In the genomic region with DNA sequence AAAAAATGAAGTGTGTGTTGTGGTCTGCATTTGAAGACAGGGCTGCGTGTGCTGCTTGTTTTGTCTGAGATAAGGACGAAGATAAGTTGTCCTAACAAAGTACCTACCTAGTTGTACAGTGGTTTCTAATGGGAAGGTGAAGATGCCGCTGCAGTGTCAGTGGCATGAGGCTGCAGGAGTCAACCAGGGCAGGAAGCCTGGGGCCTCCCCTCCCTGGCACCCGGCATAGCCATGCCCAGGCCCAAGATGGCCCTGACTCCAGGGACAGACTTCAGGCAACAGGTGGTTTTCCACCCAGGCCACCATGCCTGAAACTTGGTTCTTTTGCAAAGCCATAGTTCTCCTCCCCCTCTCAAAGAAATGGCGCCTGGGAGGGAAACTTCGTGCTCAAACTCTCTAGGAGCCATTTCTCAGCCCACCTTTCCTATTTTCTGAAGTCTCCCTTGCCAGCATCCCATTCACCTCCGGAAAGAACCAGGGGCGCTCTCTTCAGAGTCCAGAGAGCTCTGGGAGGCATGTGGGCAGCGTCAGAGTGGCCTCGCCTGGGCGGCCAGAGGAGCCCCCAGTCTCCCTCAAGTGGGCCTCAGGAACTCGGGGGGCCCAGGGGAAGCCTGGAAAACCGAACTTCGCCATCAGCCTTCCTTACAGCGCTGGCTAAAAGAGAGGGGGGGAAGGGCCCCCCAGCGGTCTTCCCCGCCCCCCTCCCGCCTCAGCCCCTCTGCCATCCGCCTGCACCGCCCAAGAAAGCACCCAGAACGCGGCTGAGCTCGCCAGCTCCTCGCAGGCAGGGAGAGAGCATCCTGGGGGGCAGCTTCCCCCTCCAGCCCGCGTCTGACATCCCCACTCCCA, we compare ENCODE assay signal across 8 cellular contexts. TPM values are rescaled to one million over a fixed set of nuclear protein-coding genes. Genes with fewer than 3 reads are reported as not detected.
A peak's percentile ranks its signal among the peaks of the same experiment; 100 is the strongest.
DNase-seq lines count a peak whose midpoint lies in the region; ATAC-seq and TF ChIP-seq lines count a peak whose summit lies in the region.

No MANE protein-coding gene starts in this region.

- H3K27me3 Mint-ChIP-seq in MCF 10A (ENCODE audit: insufficient read depth, unreplicated experiment), result no peaks in the 10 kb centered on the region

- peaks cover 10% of the 10 kb centered on the region for H3K4me1 ChIP-seq in mesendoderm (ENCODE audit: control insufficient read depth, low read depth, low read length)

- no CpG with 5 or more reads among the region's 26 CpGs for WGBS in mesendoderm (ENCODE audit: extremely low coverage, insufficient coverage, low lambda C conversion rate)

- TF ChIP-seq CTCF in MCF 10A (IDR thresholded peaks at IDR 0.05; ENCODE audit: unreplicated experiment), result no peak

- peak overlapping the region; percentile 65 for H2AK5ac ChIP-seq in mesendoderm (ENCODE audit: low read length)

- peak overlapping the region; percentile 68 for H3K4me3 ChIP-seq in mesendoderm (ENCODE audit: low read length)

- peak overlapping the region; percentile 51 for H2BK5ac ChIP-seq in mesendoderm (ENCODE audit: low read length)

- no peak overlapping the region for H2BK15ac ChIP-seq in mesendoderm (replicated peaks; ENCODE audit: low read depth)

- peak; percentile 38 for DNase-seq in EL
- DNase-seq in MCF 10A (ENCODE audit: unreplicated experiment), result no peak
- DNase-seq in mesendoderm, result no peak
- DNase-seq in substantia nigra (lab: John Stamatoyannopoulos, UW), result peak in 12 of 49 donors; percentile 9 to 60 (median 40)
- no peak for DNase-seq in SIG-M5 (lab: John Stamatoyannopoulos, UW)
- no peak for DNase-seq in NCI-H2171 treated with DMSO at 0.1 percent for 48 hours (lab: John Stamatoyannopoulos, UW)

- peak overlapping the region; percentile 86 for H3K4ac ChIP-seq in mesendoderm (ENCODE audit: low read depth, low read length)

- peak overlapping the region; percentile 82 for H3K4me2 ChIP-seq in mesendoderm (ENCODE audit: low read length)

- no peaks in the 10 kb centered on the region for H3K36me3 Mint-ChIP-seq in MCF 10A (ENCODE audit: insufficient read depth, unreplicated experiment)

- peaks cover 36% of the 10 kb centered on the region for H3K4me1 Mint-ChIP-seq in MCF 10A (ENCODE audit: insufficient read depth, unreplicated experiment)

- peak; percentile 19; the same call in 1 of the 2 replicates for TF ChIP-seq POLR2A in Raji (IDR thresholded peaks at IDR 0.05; ENCODE audit: insufficient read depth, low read depth, low read length)

- CTCF ChIA-PET in MCF 10A (lab: Yijun Ruan, JAX), result interaction anchor here (0.9 kb wide), 1 partner anchor 308 kb away, joined by 4 read pairs; no protein-coding TSS in a partner anchor

- no TSS peak for BruUV-seq in MCF 10A (replicated peaks; lab: Mats Ljungman, UMichigan)

- H3K9ac ChIP-seq in mesendoderm (ENCODE audit: low read length), result peak overlapping the region; percentile 90

- H3K27ac Mint-ChIP-seq in MCF 10A (ENCODE audit: low read depth, unreplicated experiment), result no peak overlapping the region

- peak overlapping the region; percentile 86 for H3K18ac ChIP-seq in mesendoderm (ENCODE audit: low read length)

- no peaks in the 10 kb centered on the region for H3K27me3 ChIP-seq in mesendoderm (ENCODE audit: insufficient read depth, low read length, poor library complexity)

- intact Hi-C loops in MCF 10A (cut with micrococcal nuclease), result loop anchor here (5.0 to 10.0 kb wide), 3 partner anchors 100 to 542 kb away; no protein-coding TSS in a partner anchor

- peaks cover 11% of the 10 kb centered on the region for H3K79me2 ChIP-seq in mesendoderm (ENCODE audit: control insufficient read depth, insufficient read depth, low read length)

- no peaks in the 10 kb centered on the region for H3K9me3 Mint-ChIP-seq in MCF 10A (ENCODE audit: unreplicated experiment)

- peaks cover 11% of the 10 kb centered on the region for H3K79me1 ChIP-seq in mesendoderm (ENCODE audit: low read length)

- H3K56ac ChIP-seq in mesendoderm (ENCODE audit: low read length), result peak overlapping the region; percentile 99

- H3K27ac ChIP-seq in mesendoderm (ENCODE audit: low read depth, low read length) (peak overlapping the region; percentile 62), substantia nigra (ENCODE audit: low read depth, low read length, poor library complexity, severe bottlenecking) (peak overlapping the region; percentile 92)

- H2BK120ac ChIP-seq in mesendoderm (ENCODE audit: low read depth, low read length), result no peak overlapping the region

- ATAC-seq in HG03039 (IDR thresholded peaks at IDR 0.05; ENCODE audit: unreplicated experiment), result no peak

- H3K36me3 ChIP-seq in mesendoderm (ENCODE audit: control insufficient read depth, insufficient read depth, low read length), result peaks cover 1% of the 10 kb centered on the region

- POLR2A ChIA-PET in MCF 10A (lab: Yijun Ruan, JAX), result interaction anchor here (0.8 kb wide), 1 partner anchor 8 kb away, joined by 3 read pairs; no protein-coding TSS in a partner anchor

- peak overlapping the region; percentile 89 for H3K23ac ChIP-seq in mesendoderm (ENCODE audit: low read length)

- H3K4me3 Mint-ChIP-seq in MCF 10A (ENCODE audit: unreplicated experiment), result peak overlapping the region; percentile 78

- H4K5ac ChIP-seq in mesendoderm (ENCODE audit: low read length), result no peak overlapping the region

- H4K8ac ChIP-seq in mesendoderm (ENCODE audit: low read depth, low read length), result no peak overlapping the region

RNA-seq across cellular contexts. Expression of a gene that starts 2.0 kb away (rescaled TPM):
- 16.4 and 18.3 TPM in 2 replicates for total RNA-seq in MCF 10A (2022)
- 11.0 TPM for polyA plus RNA-seq in mesendoderm (2013, experiment 1 of 2)
- 11.2 TPM for polyA plus RNA-seq in mesendoderm (2013, experiment 2 of 2)
